In the genomic region with DNA sequence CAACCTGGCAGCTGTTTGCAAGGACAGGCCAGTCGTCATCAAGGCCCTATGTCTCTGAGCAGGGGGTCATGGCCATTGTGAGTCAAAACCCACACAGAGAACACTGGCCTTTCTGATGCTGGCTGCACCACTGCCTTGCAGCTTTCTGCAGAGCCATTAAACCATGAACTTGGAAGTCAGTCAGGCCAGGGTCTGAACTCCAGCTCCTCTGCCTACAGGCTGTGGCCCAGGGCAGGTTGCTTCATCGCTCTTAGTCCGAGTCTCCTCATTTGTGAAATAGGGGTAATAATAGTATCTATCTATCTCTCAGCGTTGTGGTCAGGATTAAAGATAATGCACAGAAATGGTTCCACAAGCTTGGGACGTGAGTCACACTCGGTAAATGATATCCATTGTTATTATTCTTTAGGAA, we compare ENCODE assay signal across 1 cellular context.
A peak's percentile ranks its signal among the peaks of the same experiment; 100 is the strongest.
TF ChIP-seq lines count a peak whose summit lies in the region.

No MANE protein-coding gene starts in this region.

TF ChIP-seq in IMR-90, 13 proteins besides CTCF, POLR2A, EP300 and RAD21:
- TF ChIP-seq SMC3 (IDR thresholded peaks at IDR 0.05; ENCODE audit: low read depth, low read length) (no peak), MAZ (IDR thresholded peaks at IDR 0.05; ENCODE audit: borderline replicate concordance, low read depth, low read length) (no peak), USF2 (IDR thresholded peaks at IDR 0.05; ENCODE audit: low read depth, low read length) (no peak), FOS (IDR thresholded peaks at IDR 0.05; ENCODE audit: low read depth, low read length) (no peak), MAFK (IDR thresholded peaks at IDR 0.05; ENCODE audit: low read depth, low read length) (no peak), CEBPB (IDR thresholded peaks at IDR 0.05; ENCODE audit: low read depth, low read length) (peak; percentile 93)
- TF ChIP-seq, protein P1, sequence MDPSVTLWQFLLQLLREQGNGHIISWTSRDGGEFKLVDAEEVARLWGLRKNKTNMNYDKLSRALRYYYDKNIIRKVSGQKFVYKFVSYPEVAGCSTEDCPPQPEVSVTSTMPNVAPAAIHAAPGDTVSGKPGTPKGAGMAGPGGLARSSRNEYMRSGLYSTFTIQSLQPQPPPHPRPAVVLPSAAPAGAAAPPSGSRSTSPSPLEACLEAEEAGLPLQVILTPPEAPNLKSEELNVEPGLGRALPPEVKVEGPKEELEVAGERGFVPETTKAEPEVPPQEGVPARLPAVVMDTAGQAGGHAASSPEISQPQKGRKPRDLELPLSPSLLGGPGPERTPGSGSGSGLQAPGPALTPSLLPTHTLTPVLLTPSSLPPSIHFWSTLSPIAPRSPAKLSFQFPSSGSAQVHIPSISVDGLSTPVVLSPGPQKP (IDR thresholded peaks at IDR 0.05; ENCODE audit: borderline replicate concordance, low read depth, low read length) = no peak
